21 cellular contexts compared by ENCODE assay signal in genomic region chr3:47491186-47491585, GRCh38. TPM values are rescaled to one million over a fixed set of nuclear protein-coding genes. Genes with fewer than 3 reads are reported as not detected.
A peak's percentile ranks its signal among the peaks of the same experiment; 100 is the strongest.
DNase-seq lines count a peak whose midpoint lies in the region; ATAC-seq and TF ChIP-seq lines count a peak whose summit lies in the region.
"Had no signal": no experiment of that assay in that cellular context is flagged by ENCODE, and none has a peak within 500 bp of the region (broad histone marks: within the 10 kb centered on the region; RNA-seq: fewer than 3 reads in every experiment).

No MANE protein-coding gene starts in this region.

- no peaks in the 10 kb centered on the region for H3K79me2 ChIP-seq in H9 (ENCODE audit: insufficient read depth, low read length)

- H3K79me1 ChIP-seq in H9 (ENCODE audit: insufficient read depth, low read depth, low read length, poor library complexity, severe bottlenecking) = no peaks in the 10 kb centered on the region

- H4K91ac ChIP-seq in H9 (ENCODE audit: insufficient read length, low read depth, low read length) = no peak overlapping the region

- H3K23me2 ChIP-seq in H9 (ENCODE audit: insufficient read length, low read depth, low read length, poor library complexity, severe bottlenecking) = no peaks in the 10 kb centered on the region

- no peak overlapping the region for H4K5ac ChIP-seq in H9 (ENCODE audit: insufficient read length, low read depth, low read length)

- CTCF ChIA-PET in activated B cell treated with CpG ODN at 0.5 μM for 24 hours (lab: Charles Lee) (interaction anchor here (1.2 to 1.9 kb wide), 2 partner anchors 15 to 70 kb away, joined by 3 to 6 read pairs; no protein-coding TSS in a partner anchor), RWPE1 (lab: Yijun Ruan, JAX) (interaction anchor here (1.1 kb wide), 1 partner anchor 16 kb away, joined by 3 read pairs; the partner anchor contains the start of gene SCAP), HEK293T (lab: Yijun Ruan, JAX) (interaction anchor here (0.6 kb wide), 1 partner anchor 14 kb away, joined by 3 read pairs; no protein-coding TSS in a partner anchor)
- CTCF ChIA-PET in activated CD4-positive, alpha-beta memory T cell treated with anti-CD3 and anti-CD28 coated beads, Interleukin-2, amount 10 ng/mL, durations not matched to agents 7 days and 5 days (lab: Charles Lee) = no interaction called here

- H3K23ac ChIP-seq in H9 (ENCODE audit: insufficient read length, low read depth, low read length) = no peak overlapping the region

- no peak overlapping the region for H3K4ac ChIP-seq in H9 (ENCODE audit: low read depth, low read length)

- no peak overlapping the region for H2BK20ac ChIP-seq in H9 (ENCODE audit: low read depth, low read length, poor library complexity, severe bottlenecking)

- H4K8ac ChIP-seq in H9 (replicated peaks; ENCODE audit: insufficient read length, low read depth, low read length) = no peak overlapping the region

- peaks cover 0 to 54% (median 35%) of the 10 kb centered on the region in 10 experiments; a peak in 15 of 20 replicates for H3K4me1 ChIP-seq in BLaER1 treated with 17β-estradiol and CSF1 and Interleukin-3, amounts not matched to agents 10 nM and 100 nM
- no peaks in the 10 kb centered on the region for H3K4me1 ChIP-seq in H9 (ENCODE audit: insufficient read depth, low read length)
- H3K4me1 ChIP-seq: Caco-2 had no signal

- POLR2A ChIA-PET in activated B cell treated with CpG ODN at 0.5 μM for 24 hours (lab: Charles Lee) (interaction anchor here (0.6 to 2.8 kb wide), 3 partner anchors 15 to 1573 kb away, joined by 5 to 20 read pairs (median 5); partner anchors contain the start of genes ELP6 and SCAP), RWPE1 (lab: Yijun Ruan, JAX; ENCODE audit: low non-redundant PET) (no interaction called here), HEK293T (lab: Yijun Ruan, JAX) (no interaction called here)
- POLR2A ChIA-PET in activated CD4-positive, alpha-beta memory T cell treated with anti-CD3 and anti-CD28 coated beads, Interleukin-2, amount 10 ng/mL, durations not matched to agents 7 days and 5 days (lab: Charles Lee) = no interaction called here

- 0 out of 22 replicates have a peak overlapping the region, but pooled peaks of 1 of the 11 experiments have one; percentile 21 for H3K9ac ChIP-seq in BLaER1 treated with 17β-estradiol and CSF1 and Interleukin-3, amounts not matched to agents 10 nM and 100 nM
- H3K9ac ChIP-seq in H9 (ENCODE audit: extremely low read depth, insufficient read length, low read length) = no peak overlapping the region

- TF ChIP-seq CTCF in H9 (conservative IDR thresholded peaks at IDR 0.05) (no peak), activated B cell treated with CpG ODN at 0.5 μM for 24 hours (IDR thresholded peaks at IDR 0.05) (no peak), nephron progenitor cell (IDR thresholded peaks at IDR 0.05) (no peak), RWPE1 (conservative IDR thresholded peaks at IDR 0.05; ENCODE audit: low read depth) (no peak)

- WGBS in H9 (ENCODE audit: extremely low coverage, insufficient read length, low lambda C conversion rate) = no CpG with 5 or more reads among the region's 3 CpGs

- H2BK120ac ChIP-seq in H9 (ENCODE audit: low read depth, low read length, poor library complexity, severe bottlenecking) = no peak overlapping the region

- peak overlapping the region in 7 of 11 experiments; percentile 12 to 69 (median 44); a peak in 12 of 22 replicates for H3K4me2 ChIP-seq in BLaER1 treated with 17β-estradiol and CSF1 and Interleukin-3, amounts not matched to agents 10 nM and 100 nM
- H3K4me2 ChIP-seq in H9 (ENCODE audit: insufficient read depth, insufficient read length, low read length) = no peak overlapping the region

- no peaks in the 10 kb centered on the region for H3K27me3 Mint-ChIP-seq in H9 (ENCODE audit: low read depth)
- no peaks in the 10 kb centered on the region for H3K27me3 Mint-ChIP-seq in activated B cell treated with CpG ODN at 0.5 μM for 24 hours
- no peaks in the 10 kb centered on the region for H3K27me3 Mint-ChIP-seq in nephron progenitor cell (ENCODE audit: low read depth, poor library complexity)
- H3K27me3 Mint-ChIP-seq in activated CD4-positive, alpha-beta memory T cell treated with anti-CD3 and anti-CD28 coated beads, Interleukin-2, amount 10 ng/mL, durations not matched to agents 7 days and 5 days = no peaks in the 10 kb centered on the region
- H3K27me3 Mint-ChIP-seq: CD4-positive, alpha-beta memory T cell; T-helper 17 cell had no signal

- intact Hi-C loops in activated B cell treated with CpG ODN at 0.5 μM for 24 hours (cut with micrococcal nuclease) = no loop called here

- no peak overlapping the region for H3K18ac ChIP-seq in H9 (ENCODE audit: insufficient read length, low read depth, low read length)

- H3K56ac ChIP-seq in H9 (ENCODE audit: insufficient read length, low read depth, low read length) = no peak overlapping the region

- H3K36me3 Mint-ChIP-seq in H9 (ENCODE audit: insufficient read depth in 1 of 3, low read depth in 3 of 3) (peaks cover 9 to 32% (median 29%) of the 10 kb centered on the region in 3 experiments; a peak in 6 of 7 replicates), activated B cell treated with CpG ODN at 0.5 μM for 24 hours (ENCODE audit: low read depth) (peaks cover 16% of the 10 kb centered on the region), nephron progenitor cell (ENCODE audit: low read depth) (peaks cover 48% of the 10 kb centered on the region)
- peaks cover 21% of the 10 kb centered on the region for H3K36me3 Mint-ChIP-seq in activated CD4-positive, alpha-beta memory T cell treated with anti-CD3 and anti-CD28 coated beads, Interleukin-2, amount 10 ng/mL, durations not matched to agents 7 days and 5 days (ENCODE audit: low read depth)

- H2AFZ ChIP-seq in H9 (ENCODE audit: low read length) = no peak overlapping the region

- peaks cover 17 to 84% (median 58%) of the 10 kb centered on the region in 11 experiments for H3K36me3 ChIP-seq in BLaER1 treated with 17β-estradiol and CSF1 and Interleukin-3, amounts not matched to agents 10 nM and 100 nM

- no peak overlapping the region for H3K14ac ChIP-seq in H9 (ENCODE audit: insufficient read depth, low read length)

- H3K27ac Mint-ChIP-seq in H9 = peak overlapping the region in 2 of 3 experiments; percentile 62 to 74; a peak in 3 of 7 replicates
- peak overlapping the region; percentile 66 for H3K27ac Mint-ChIP-seq in activated B cell treated with CpG ODN at 0.5 μM for 24 hours
- peak overlapping the region; percentile 16 for H3K27ac Mint-ChIP-seq in nephron progenitor cell
- no peak overlapping the region for H3K27ac Mint-ChIP-seq in activated CD4-positive, alpha-beta memory T cell treated with anti-CD3 and anti-CD28 coated beads, Interleukin-2, amount 10 ng/mL, durations not matched to agents 7 days and 5 days
- H3K27ac Mint-ChIP-seq: T-helper 17 cell had no signal

- no peak overlapping the region for H3K4me3 ChIP-seq in BLaER1 treated with 17β-estradiol and CSF1 and Interleukin-3, amounts not matched to agents 10 nM and 100 nM
- H3K4me3 ChIP-seq: SK-N-MC had no signal

- H4K20me1 ChIP-seq in BLaER1 treated with 17β-estradiol and CSF1 and Interleukin-3, amounts not matched to agents 10 nM and 100 nM = peaks cover 0 to 15% (median 0%) of the 10 kb centered on the region in 11 experiments; a peak in 3 of 22 replicates
- no peaks in the 10 kb centered on the region for H4K20me1 ChIP-seq in H9 (ENCODE audit: control insufficient read depth, insufficient read depth, insufficient read length)

- ATAC-seq in activated B cell treated with CpG ODN at 0.5 μM for 24 hours (ENCODE audit: low read depth) = peak; percentile 28
- ATAC-seq: T-helper 17 cell had no signal

- H3K27me3 ChIP-seq in BLaER1 treated with 17β-estradiol and CSF1 and Interleukin-3, amounts not matched to agents 10 nM and 100 nM = no peaks in the 10 kb centered on the region
- no peaks in the 10 kb centered on the region for H3K27me3 ChIP-seq in H9 (ENCODE audit: insufficient read depth, low read length)

- H3T11ph ChIP-seq in H9 (ENCODE audit: low read length) = no peak overlapping the region

- no peaks in the 10 kb centered on the region for H3K9me3 Mint-ChIP-seq in H9
- H3K9me3 Mint-ChIP-seq in activated B cell treated with CpG ODN at 0.5 μM for 24 hours = no peaks in the 10 kb centered on the region
- no peaks in the 10 kb centered on the region for H3K9me3 Mint-ChIP-seq in nephron progenitor cell
- no peaks in the 10 kb centered on the region for H3K9me3 Mint-ChIP-seq in activated CD4-positive, alpha-beta memory T cell treated with anti-CD3 and anti-CD28 coated beads, Interleukin-2, amount 10 ng/mL, durations not matched to agents 7 days and 5 days
- H3K9me3 Mint-ChIP-seq: CD4-positive, alpha-beta memory T cell had no signal

- no peak overlapping the region for H3K27ac ChIP-seq in BLaER1 treated with 17β-estradiol and CSF1 and Interleukin-3, amounts not matched to agents 10 nM and 100 nM
- H3K27ac ChIP-seq in H9 (ENCODE audit: insufficient read length, low read depth, low read length) = no peak overlapping the region
- no peak overlapping the region for H3K27ac ChIP-seq in RWPE1
- H3K27ac ChIP-seq: SK-N-MC had no signal

- H3K4me3 Mint-ChIP-seq in H9 = no peak overlapping the region
- H3K4me3 Mint-ChIP-seq in activated B cell treated with CpG ODN at 0.5 μM for 24 hours = peak overlapping the region; percentile 15
- H3K4me3 Mint-ChIP-seq in nephron progenitor cell = no peak overlapping the region
- H3K4me3 Mint-ChIP-seq in activated CD4-positive, alpha-beta memory T cell treated with anti-CD3 and anti-CD28 coated beads, Interleukin-2, amount 10 ng/mL, durations not matched to agents 7 days and 5 days = no peak overlapping the region
- H3K4me3 Mint-ChIP-seq: CD4-positive, alpha-beta memory T cell; T-helper 17 cell had no signal

- no peaks in the 10 kb centered on the region for H3K9me3 ChIP-seq in BLaER1 treated with 17β-estradiol and CSF1 and Interleukin-3, amounts not matched to agents 10 nM and 100 nM (replicated peaks in 1 of 11)
- no peaks in the 10 kb centered on the region for H3K9me3 ChIP-seq in H9 (ENCODE audit: control insufficient read depth, low read depth, low read length)
- H3K9me3 ChIP-seq: Caco-2 had no signal

- H2BK12ac ChIP-seq in H9 (ENCODE audit: insufficient read length, low read depth, low read length) = no peak overlapping the region

- no peak overlapping the region for H2BK5ac ChIP-seq in H9 (ENCODE audit: insufficient read length, low read length)

- DNase-seq in H9 (no peak), activated B cell treated with CpG ODN at 0.5 μM for 24 hours (no peak), nephron progenitor cell (no peak), RWPE1 (ENCODE audit: low spot score) (no peak), HEK293T (ENCODE audit: extremely low spot score) (no peak)
- DNase-seq in activated CD4-positive, alpha-beta memory T cell treated with anti-CD3 and anti-CD28 coated beads, Interleukin-2, amount 10 ng/mL, durations not matched to agents 7 days and 5 days = no peak
- DNase-seq: Caco-2; CD4-positive, alpha-beta memory T cell; DND-41; KG1; NCI-H1694; NCI-H2081 treated with DMSO at 0.1 percent for 48 hours; NCI-H2227 treated with DMSO at 0.1 percent for 48 hours; NCI-H510A; NCI-H748 treated with DMSO at 0.1 percent for 48 hours; NK-92 treated with Interleukin-12 subunit alpha and Interleukin-12 subunit beta, amount 100 ng/mL, for 24 hours; SHP77; SW 1271; T-helper 17 cell had no signal

- no peak overlapping the region for H2AK5ac ChIP-seq in H9 (ENCODE audit: insufficient read length, low read length)

- H3K4me1 Mint-ChIP-seq in H9 = peaks cover 0 to 3% of the 10 kb centered on the region in 2 experiments; a peak in 1 of 4 replicates
- H3K4me1 Mint-ChIP-seq in activated B cell treated with CpG ODN at 0.5 μM for 24 hours = peaks cover 34% of the 10 kb centered on the region
- H3K4me1 Mint-ChIP-seq in nephron progenitor cell = no peaks in the 10 kb centered on the region
- no peaks in the 10 kb centered on the region for H3K4me1 Mint-ChIP-seq in activated CD4-positive, alpha-beta memory T cell treated with anti-CD3 and anti-CD28 coated beads, Interleukin-2, amount 10 ng/mL, durations not matched to agents 7 days and 5 days
- H3K4me1 Mint-ChIP-seq: CD4-positive, alpha-beta memory T cell; T-helper 17 cell had no signal

- H2BK15ac ChIP-seq in H9 (ENCODE audit: low read depth, low read length) = no peak overlapping the region

RNA-seq across cellular contexts. Expression of gene SCAP, which starts 15.4 kb away (rescaled TPM):
- total RNA-seq in H9 (2021) = 101 and 104 TPM in 2 replicates
- total RNA-seq in activated B cell treated with CpG ODN at 0.5 μM for 24 hours = 82.5 and 84.3 TPM in 2 replicates
- 10 to 100 TPM; 53.6 to 56.5 TPM for total RNA-seq in activated CD4-positive, alpha-beta memory T cell treated with anti-CD3 and anti-CD28 coated beads, Interleukin-2, amount 10 ng/mL, durations not matched to agents 7 days and 5 days

RNA-seq across cellular contexts. Expression of gene ELP6, which starts 22.3 kb away (rescaled TPM):
- total RNA-seq in H9 (2021) (51.2 and 53.9 TPM in 2 replicates), activated B cell treated with CpG ODN at 0.5 μM for 24 hours (37.8 and 45.4 TPM in 2 replicates)
- total RNA-seq in activated CD4-positive, alpha-beta memory T cell treated with anti-CD3 and anti-CD28 coated beads, Interleukin-2, amount 10 ng/mL, durations not matched to agents 7 days and 5 days = 10 to 100 TPM; 34.9 to 36.6 TPM
